Comparison of ENCODE assay signal across 27 cellular contexts in the genomic region with DNA sequence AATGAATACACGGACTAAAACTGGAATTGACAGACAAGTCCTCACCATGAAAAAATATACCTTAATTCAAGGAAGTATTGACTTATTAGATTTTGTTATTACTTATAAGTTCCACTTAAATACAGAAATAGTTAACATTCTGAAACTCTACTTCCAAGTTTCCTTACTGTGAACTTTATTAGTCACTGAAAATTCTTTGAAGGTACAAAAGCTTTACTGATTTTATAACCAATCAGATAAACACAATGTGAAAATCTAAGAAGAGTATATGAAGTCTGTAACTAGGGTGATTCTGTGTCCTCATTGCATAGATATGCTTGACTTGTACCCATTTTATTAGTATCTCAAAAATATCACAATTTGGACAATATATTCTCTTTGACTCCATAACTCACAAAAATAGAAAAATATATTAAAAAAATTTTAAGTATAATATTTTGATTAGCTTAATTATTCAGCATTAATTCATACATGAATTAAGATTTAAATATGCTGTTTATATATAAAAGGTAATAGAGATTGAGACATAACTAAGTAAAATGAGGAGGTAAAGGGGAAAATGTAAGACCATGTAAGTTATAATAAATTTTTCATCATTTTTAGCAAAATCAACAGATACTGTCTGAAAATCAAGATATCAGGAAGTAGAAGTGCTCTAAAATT. TPM values are rescaled to one million over a fixed set of nuclear protein-coding genes. Genes with fewer than 3 reads are reported as not detected.
DNase-seq lines count a peak whose midpoint lies in the region; ATAC-seq, FAIRE-seq and TF ChIP-seq lines count a peak whose summit lies in the region.
"Had no signal": no experiment of that assay in that cellular context is flagged by ENCODE, and none has a peak within 500 bp of the region (broad histone marks: within the 10 kb centered on the region; RNA-seq: fewer than 3 reads in every experiment).

No MANE protein-coding gene starts in this region.

- peaks cover 0 to 3% (median 0%) of the 10 kb centered on the region in 3 donors for H3K27me3 Mint-ChIP-seq in immature natural killer cell (ENCODE audit: low read depth in 3 of 3)
- H3K27me3 Mint-ChIP-seq: CD4-positive, alpha-beta T cell had no signal

- TF ChIP-seq POLR2A in A549 (IDR thresholded peaks at IDR 0.05; ENCODE audit: low read length) = no peak

- CTCF ChIA-PET in A549 (lab: Yijun Ruan, JAX) = interaction anchor here (1.4 kb wide), 1 partner anchor 10 kb away, joined by 6 read pairs; no protein-coding TSS in a partner anchor

- intact Hi-C loops in pancreas (cut with DNase I) = no loop called here

- no peak overlapping the region for H3K27ac Mint-ChIP-seq in immature natural killer cell
- H3K27ac Mint-ChIP-seq: CD4-positive, alpha-beta T cell; GM23338 had no signal

- H3K36me3 Mint-ChIP-seq in immature natural killer cell = no peaks in the 10 kb centered on the region

- H3K9me3 Mint-ChIP-seq in immature natural killer cell = no peaks in the 10 kb centered on the region
- H3K9me3 Mint-ChIP-seq: CD4-positive, alpha-beta T cell; GM23338 had no signal

- H3K27ac ChIP-seq in A549 (no peak overlapping the region), pancreas (no peak overlapping the region)
- H3K27ac ChIP-seq: C4-2B had no signal

- H3K27me3 ChIP-seq in adipocyte (replicated peaks; ENCODE audit: control insufficient read depth, insufficient read depth, low read length) (no peaks in the 10 kb centered on the region), pancreas (no peaks in the 10 kb centered on the region)

- no peak for TF ChIP-seq EP300 in A549 (IDR thresholded peaks at IDR 0.05)

- ATAC-seq in A549 = no peak
- no peak for ATAC-seq in pancreas
- no peak for ATAC-seq in HG03045 (IDR thresholded peaks at IDR 0.05; ENCODE audit: unreplicated experiment)
- ATAC-seq: GM23338 had no signal

- WGBS in A549 (ENCODE audit: missing lambda C conversion rate) = 76% methylated on average over 1 of the region's 1 CpG
- 58 to 60% methylated on average over 1 of the region's 1 CpG for WGBS in pancreas, 2 donors

- no peaks in the 10 kb centered on the region for H3K9me3 ChIP-seq in A549
- no peaks in the 10 kb centered on the region for H3K9me3 ChIP-seq in adipocyte (ENCODE audit: control insufficient read depth, low read length)
- H3K9me3 ChIP-seq in pancreas = no peaks in the 10 kb centered on the region
- H3K9me3 ChIP-seq: Caco-2 had no signal

- no peak overlapping the region for H3K9ac ChIP-seq in adipocyte (ENCODE audit: low read length)

- DNase-seq in A549 (ENCODE audit: low read depth in 1 of 2, low spot score in 1 of 2) (no peak), adipocyte (ENCODE audit: low read depth) (peak; percentile 11), immature natural killer cell (no peak), pancreas (no peak), DMS 273 treated with DMSO at 0.1 percent for 48 hours (lab: John Stamatoyannopoulos, UW) (no peak), NCI-H2029 (lab: John Stamatoyannopoulos, UW) (no peak), mucosa of gallbladder (ENCODE audit: low spot score) (no peak)
- DNase-seq: AML-193; Caco-2; CD4-positive, alpha-beta T cell; DMS153; DND-41; EL; HCEC 1CT; IMR-90; KBM-7 had no signal

- H3K36me3 ChIP-seq in adipocyte (ENCODE audit: control insufficient read depth, insufficient read depth, low read length, severe bottlenecking) = no peaks in the 10 kb centered on the region
- no peaks in the 10 kb centered on the region for H3K36me3 ChIP-seq in pancreas

- peaks cover 51 to 83% of the 10 kb centered on the region in 2 donors for H3K4me1 Mint-ChIP-seq in immature natural killer cell

- H3K4me2 ChIP-seq in A549 = no peak overlapping the region
- H3K4me2 ChIP-seq: GM23338 had no signal

- TF ChIP-seq CTCF in A549 (IDR thresholded peaks at IDR 0.05) (no peak), pancreas (IDR thresholded peaks at IDR 0.05) (no peak)

- POLR2A ChIA-PET in A549 (lab: Yijun Ruan, JAX) = interaction anchor here (2.5 kb wide), 1 partner anchor 65 kb away, joined by 8 read pairs; the partner anchor contains the start of gene NXT1

- peak; percentile 84 for FAIRE-seq in A549 (lab: Jason Lieb, UNC)
- peak; percentile 9 for FAIRE-seq in pancreas (lab: Jason Lieb, UNC)
- FAIRE-seq: D721Med, GM12891, GM18507, H54, HTR-8/SVneo had no signal

- H3K4me1 ChIP-seq in A549 = peaks cover 13% of the 10 kb centered on the region; the same call in 2 of the 3 replicates
- peaks cover 38% of the 10 kb centered on the region for H3K4me1 ChIP-seq in adipocyte (ENCODE audit: control insufficient read depth, insufficient read depth, low read length)
- peaks cover 0 to 11% (median 0%) of the 10 kb centered on the region in 3 donors for H3K4me1 ChIP-seq in pancreas

- peak overlapping the region in 3 of 5 donors; percentile 53 to 59 (median 56) for H3K4me3 Mint-ChIP-seq in immature natural killer cell
- H3K4me3 Mint-ChIP-seq: CD4-positive, alpha-beta T cell; GM23338 had no signal

- H3K4me3 ChIP-seq in A549 (no peak overlapping the region), adipocyte (ENCODE audit: low read length) (no peak overlapping the region), pancreas (no peak overlapping the region)
- H3K4me3 ChIP-seq: GM23338 had no signal

- TF ChIP-seq RAD21 in A549 (conservative IDR thresholded peaks at IDR 0.05 in 1 of 2, IDR thresholded peaks at IDR 0.05 in 1 of 2) = no peak

TF ChIP-seq in A549, 52 proteins besides CTCF, POLR2A, EP300 and RAD21 (continues in another document):
- TF ChIP-seq MAZ (IDR thresholded peaks at IDR 0.05; ENCODE audit: borderline replicate concordance, low read depth, low read length) = no peak
- TF ChIP-seq HOXB5 (CRISPR knock-in tag; IDR thresholded peaks at IDR 0.05) = no peak
- TF ChIP-seq, protein P1, sequence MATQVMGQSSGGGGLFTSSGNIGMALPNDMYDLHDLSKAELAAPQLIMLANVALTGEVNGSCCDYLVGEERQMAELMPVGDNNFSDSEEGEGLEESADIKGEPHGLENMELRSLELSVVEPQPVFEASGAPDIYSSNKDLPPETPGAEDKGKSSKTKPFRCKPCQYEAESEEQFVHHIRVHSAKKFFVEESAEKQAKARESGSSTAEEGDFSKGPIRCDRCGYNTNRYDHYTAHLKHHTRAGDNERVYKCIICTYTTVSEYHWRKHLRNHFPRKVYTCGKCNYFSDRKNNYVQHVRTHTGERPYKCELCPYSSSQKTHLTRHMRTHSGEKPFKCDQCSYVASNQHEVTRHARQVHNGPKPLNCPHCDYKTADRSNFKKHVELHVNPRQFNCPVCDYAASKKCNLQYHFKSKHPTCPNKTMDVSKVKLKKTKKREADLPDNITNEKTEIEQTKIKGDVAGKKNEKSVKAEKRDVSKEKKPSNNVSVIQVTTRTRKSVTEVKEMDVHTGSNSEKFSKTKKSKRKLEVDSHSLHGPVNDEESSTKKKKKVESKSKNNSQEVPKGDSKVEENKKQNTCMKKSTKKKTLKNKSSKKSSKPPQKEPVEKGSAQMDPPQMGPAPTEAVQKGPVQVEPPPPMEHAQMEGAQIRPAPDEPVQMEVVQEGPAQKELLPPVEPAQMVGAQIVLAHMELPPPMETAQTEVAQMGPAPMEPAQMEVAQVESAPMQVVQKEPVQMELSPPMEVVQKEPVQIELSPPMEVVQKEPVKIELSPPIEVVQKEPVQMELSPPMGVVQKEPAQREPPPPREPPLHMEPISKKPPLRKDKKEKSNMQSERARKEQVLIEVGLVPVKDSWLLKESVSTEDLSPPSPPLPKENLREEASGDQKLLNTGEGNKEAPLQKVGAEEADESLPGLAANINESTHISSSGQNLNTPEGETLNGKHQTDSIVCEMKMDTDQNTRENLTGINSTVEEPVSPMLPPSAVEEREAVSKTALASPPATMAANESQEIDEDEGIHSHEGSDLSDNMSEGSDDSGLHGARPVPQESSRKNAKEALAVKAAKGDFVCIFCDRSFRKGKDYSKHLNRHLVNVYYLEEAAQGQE (IDR thresholded peaks at IDR 0.05) = no peak
- no peak for TF ChIP-seq NPAS2 (CRISPR knock-in tag; IDR thresholded peaks at IDR 0.05; ENCODE audit: borderline replicate concordance)
- TF ChIP-seq NFE2L2 (conservative IDR thresholded peaks at IDR 0.05; ENCODE audit: low read length) = no peak
- no peak for TF ChIP-seq ESRRA (IDR thresholded peaks at IDR 0.05; ENCODE audit: borderline replicate concordance, low read length)

RNA-seq across cellular contexts. Expression of gene NAPB, which starts 6.6 kb away (rescaled TPM):
- polyA plus RNA-seq in A549 (2011; rRNA removed) = 8.2 and 12.7 TPM in 2 replicates
- polyA plus RNA-seq in A549 (2012; cell fraction: cytosol; rRNA removed) = 2.2 TPM in 2 replicates
- 2.5 and 5.5 TPM in 2 replicates for polyA plus RNA-seq in A549 (2012; cell fraction: nucleus; rRNA removed)
- polyA plus RNA-seq in A549 (2017; fragmentation: RNase III; extraction: RNeasy Plus Mini Kit Qiagen cat#74134 plus additional on column Dnase treatment) = 5.7 to 6.6 TPM (median 6.2 TPM) in 3 replicates
- polyA minus RNA-seq in A549 (2011; rRNA and poly(A)+ RNA removed) = 8.4 and 8.8 TPM in 2 replicates
- polyA plus RNA-seq in immature natural killer cell = 10 to 100 TPM in 1 of 3 donors, 1 to 10 TPM in 2; 6.1 to 11.2 (median 7.0) TPM
- 1 to 10 TPM; 2.3 to 6.3 (median 3.9) TPM for total RNA-seq in pancreas
- 10 to 100 TPM in 1 of 2 donors, 1 to 10 TPM in 1; 4.2 to 11.7 TPM for polyA plus RNA-seq in pancreas
- 12.4 TPM for total RNA-seq in mucosa of gallbladder

RNA-seq across cellular contexts. Expression of gene CSTL1, which starts 24.8 kb away (rescaled TPM):
- polyA plus RNA-seq in A549 (2011; rRNA removed) = not detected in 2 replicates
- polyA plus RNA-seq in A549 (2012; cell fraction: cytosol; rRNA removed) = not detected in 2 replicates
- not detected in 2 replicates for polyA plus RNA-seq in A549 (2012; cell fraction: nucleus; rRNA removed)
- polyA plus RNA-seq in A549 (2017; fragmentation: RNase III; extraction: RNeasy Plus Mini Kit Qiagen cat#74134 plus additional on column Dnase treatment) = not detected in 3 replicates
- not detected in 2 replicates for polyA minus RNA-seq in A549 (2011; rRNA and poly(A)+ RNA removed)
- polyA plus RNA-seq in immature natural killer cell = not detected
- not detected for total RNA-seq in pancreas
- polyA plus RNA-seq in pancreas = not detected
- not detected for total RNA-seq in mucosa of gallbladder
- total RNA-seq: A172; CD4-positive, alpha-beta T cell; G401; GM23338; IMR-90 had no signal
- polyA plus RNA-seq: BJ, GM23338, IMR-90 had no signal

RNA-seq across cellular contexts. Expression of gene CST11, which starts 38.0 kb away (rescaled TPM):
- polyA plus RNA-seq in A549 (2011; rRNA removed) (not detected in 2 replicates), A549 (2017; fragmentation: RNase III; extraction: RNeasy Plus Mini Kit Qiagen cat#74134 plus additional on column Dnase treatment) (not detected in 3 replicates), immature natural killer cell (not detected), pancreas (not detected)
- not detected in 2 replicates for polyA plus RNA-seq in A549 (2012; cell fraction: cytosol; rRNA removed)
- polyA plus RNA-seq in A549 (2012; cell fraction: nucleus; rRNA removed) = not detected in 2 replicates
- not detected in 2 replicates for polyA minus RNA-seq in A549 (2011; rRNA and poly(A)+ RNA removed)
- total RNA-seq in pancreas (not detected), mucosa of gallbladder (not detected)
- total RNA-seq: A172; Caco-2; CD4-positive, alpha-beta T cell; G401; GM23338; IMR-90 had no signal
- polyA plus RNA-seq: BJ, GM23338, IMR-90 had no signal

RNA-seq across cellular contexts. Expression of gene GZF1, which starts 52.7 kb away (rescaled TPM):
- 24.7 and 33.4 TPM in 2 replicates for polyA plus RNA-seq in A549 (2011; rRNA removed)
- 31.3 and 34.5 TPM in 2 replicates for polyA plus RNA-seq in A549 (2012; cell fraction: cytosol; rRNA removed)
- 37.6 and 68.6 TPM in 2 replicates for polyA plus RNA-seq in A549 (2012; cell fraction: nucleus; rRNA removed)
- 13.2 to 16.1 TPM (median 15.6 TPM) in 3 replicates for polyA plus RNA-seq in A549 (2017; fragmentation: RNase III; extraction: RNeasy Plus Mini Kit Qiagen cat#74134 plus additional on column Dnase treatment)
- 69.4 and 96.5 TPM in 2 replicates for polyA minus RNA-seq in A549 (2011; rRNA and poly(A)+ RNA removed)
- polyA plus RNA-seq in immature natural killer cell = 1 to 10 TPM; 3.5 to 7.0 (median 5.5) TPM
- total RNA-seq in pancreas = 1 to 10 TPM; 3.5 to 7.9 (median 4.2) TPM
- polyA plus RNA-seq in pancreas = 1 to 10 TPM; 4.3 to 4.5 TPM
- total RNA-seq in mucosa of gallbladder = 13.0 TPM
